ENCODE assay signal across 9 cellular contexts in the genomic region with DNA sequence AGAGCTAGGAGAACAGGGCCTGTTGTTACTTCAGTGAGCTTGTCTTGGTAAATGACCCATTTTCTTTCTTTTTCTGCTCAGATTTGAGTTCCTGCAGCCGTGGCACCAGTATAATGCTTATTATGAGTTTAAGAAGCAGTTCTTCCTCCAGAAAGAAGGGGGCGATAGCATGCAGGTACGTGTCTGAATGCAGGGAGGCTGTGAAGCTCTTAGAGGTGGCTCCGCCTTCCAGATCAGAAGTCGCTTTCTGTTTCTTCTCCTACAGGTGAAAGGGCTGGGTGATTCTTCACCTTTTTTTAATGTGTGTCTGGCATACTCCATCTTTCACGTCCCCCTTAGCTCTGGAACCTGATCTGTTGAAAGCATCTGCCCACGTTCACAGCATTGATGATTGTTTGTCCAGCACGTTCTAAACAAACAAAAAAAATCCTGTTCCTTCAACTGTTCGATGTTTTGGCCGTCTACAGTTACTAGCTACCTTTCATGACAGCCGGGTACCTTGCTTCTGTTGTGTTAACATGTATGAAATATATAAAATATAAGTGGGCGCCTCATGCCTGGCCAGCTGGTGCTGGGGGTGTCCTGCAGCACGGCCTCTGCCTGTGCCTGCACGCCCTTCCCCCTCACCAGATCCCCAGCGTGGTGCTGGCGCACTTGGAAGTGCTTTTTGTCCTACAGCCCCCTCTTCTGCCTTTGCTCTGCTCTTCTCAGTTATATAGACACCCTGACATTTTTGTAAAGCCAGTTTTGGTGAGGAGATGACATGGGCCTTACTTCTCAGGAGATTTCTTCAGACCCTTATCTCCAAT. TPM values are rescaled to one million over a fixed set of nuclear protein-coding genes. Genes with fewer than 3 reads are reported as not detected.
A peak's percentile ranks its signal among the peaks of the same experiment; 100 is the strongest.
DNase-seq lines count a peak whose midpoint lies in the region; ATAC-seq, FAIRE-seq and TF ChIP-seq lines count a peak whose summit lies in the region.
"Had no signal": no experiment of that assay in that cellular context is flagged by ENCODE, and none has a peak within 500 bp of the region (broad histone marks: within the 10 kb centered on the region; RNA-seq: fewer than 3 reads in every experiment).

No MANE protein-coding gene starts in this region.

- H2AFZ ChIP-seq in OCI-LY1 (ENCODE audit: low read length) = no peak overlapping the region

- H3K27ac ChIP-seq in OCI-LY1 (ENCODE audit: low read depth, low read length, poor library complexity, severe bottlenecking) (no peak overlapping the region), small intestine (ENCODE audit: low read depth in 1 of 2, low read length in 1 of 2) (no peak overlapping the region)

- FAIRE-seq in bronchial epithelial cell (lab: Jason Lieb, UNC) (peak; percentile 43), small intestine (lab: Jason Lieb, UNC) (no peak)
- FAIRE-seq: TTC549 had no signal

- H3K9ac ChIP-seq in OCI-LY1 (ENCODE audit: low read length) = no peak overlapping the region

- H3K36me3 ChIP-seq in OCI-LY1 (ENCODE audit: insufficient read depth, low read length) = peaks cover 94% of the 10 kb centered on the region
- peaks cover 39% of the 10 kb centered on the region for H3K36me3 ChIP-seq in bronchial epithelial cell (ENCODE audit: control insufficient read depth, insufficient read depth, low read length)
- H3K36me3 ChIP-seq in small intestine (ENCODE audit: control insufficient read depth in 2 of 2, insufficient read depth in 2 of 2, low read length in 2 of 2) = peaks cover 19 to 28% of the 10 kb centered on the region in 2 donors

- TF ChIP-seq CTCF in OCI-LY1 (IDR thresholded peaks at IDR 0.05; ENCODE audit: low read length) = peak; percentile 53
- peak; percentile 26 for TF ChIP-seq CTCF in bronchial epithelial cell (IDR thresholded peaks at IDR 0.05; ENCODE audit: insufficient read depth, low read length, severe bottlenecking)

- H4K20me1 ChIP-seq in OCI-LY1 (ENCODE audit: insufficient read depth, low read length) = no peaks in the 10 kb centered on the region

- 90 to 92% (median 91%) methylated on average over 16 of the region's 16 CpGs for WGBS in small intestine, 3 donors

- peak; percentile 77 for DNase-seq in DMS53 (lab: John Stamatoyannopoulos, UW)
- DNase-seq in H4 (ENCODE audit: low spot score) = peak; percentile 55
- DNase-seq in bronchial epithelial cell (ENCODE audit: low read depth) = peak; percentile 30
- peak; percentile 21 for DNase-seq in small intestine

- ATAC-seq in GM21526 (IDR thresholded peaks at IDR 0.05; ENCODE audit: low FRiP score, unreplicated experiment) (no peak), HG03196 (IDR thresholded peaks at IDR 0.05; ENCODE audit: unreplicated experiment) (no peak), HG03045 (IDR thresholded peaks at IDR 0.05; ENCODE audit: unreplicated experiment) (no peak)

- H3K9me2 ChIP-seq in OCI-LY1 (ENCODE audit: low read depth, low read length) = no peaks in the 10 kb centered on the region

- no peaks in the 10 kb centered on the region for H3K27me3 ChIP-seq in OCI-LY1 (ENCODE audit: insufficient read depth, low read length)
- H3K27me3 ChIP-seq in bronchial epithelial cell (ENCODE audit: control insufficient read depth, insufficient read depth, low read length) = no peaks in the 10 kb centered on the region
- H3K27me3 ChIP-seq in small intestine (ENCODE audit: control insufficient read depth in 2 of 2, insufficient read depth in 2 of 2, low read length in 2 of 2) = no peaks in the 10 kb centered on the region

- no peaks in the 10 kb centered on the region for H3K79me2 ChIP-seq in OCI-LY1 (ENCODE audit: insufficient read depth, low read length)

- H3K4me1 ChIP-seq in OCI-LY1 (ENCODE audit: insufficient read depth, low read length, severe bottlenecking) (no peaks in the 10 kb centered on the region), small intestine (ENCODE audit: control insufficient read depth in 2 of 2, insufficient read depth in 1 of 2, low read depth in 1 of 2, low read length in 1 of 2) (no peaks in the 10 kb centered on the region)

- no peak overlapping the region for H3K4me3 ChIP-seq in OCI-LY1 (ENCODE audit: low read depth, low read length, poor library complexity, severe bottlenecking)
- no peak overlapping the region for H3K4me3 ChIP-seq in bronchial epithelial cell (ENCODE audit: low read depth, low read length)
- H3K4me3 ChIP-seq in small intestine (ENCODE audit: low read depth in 1 of 2, low read length in 2 of 2) = no peak overlapping the region

- no peaks in the 10 kb centered on the region for H3F3A ChIP-seq in OCI-LY1 (ENCODE audit: insufficient read depth, low read length)

- no peak overlapping the region for H3K4me2 ChIP-seq in OCI-LY1 (ENCODE audit: low read length)

- no peaks in the 10 kb centered on the region for H3K9me3 ChIP-seq in OCI-LY1 (ENCODE audit: low read length)
- no peaks in the 10 kb centered on the region for H3K9me3 ChIP-seq in small intestine (ENCODE audit: control insufficient read depth, low read depth)

RNA-seq across cellular contexts. Expression of a gene that starts 44.6 kb away (rescaled TPM):
- total RNA-seq in H4 (2014; rRNA removed; shearing (Covaris generic)) = 12.3 and 20.0 TPM in 2 replicates
- total RNA-seq in bronchial epithelial cell = 18.2 and 20.9 TPM in 2 replicates
- polyA plus RNA-seq in small intestine = 10 to 100 TPM; 19.7 to 34.7 (median 34.6) TPM

Comparison
In these comparisons a context has a peak if more than half of its experiments do, and no peak if none do; other contexts are left out.
1. DNase-seq: peak in every context shown above with its lines; median percentile 77 in DMS53; 55 in H4; 30 in bronchial epithelial cell; 21 in small intestine.